In the genomic region with DNA sequence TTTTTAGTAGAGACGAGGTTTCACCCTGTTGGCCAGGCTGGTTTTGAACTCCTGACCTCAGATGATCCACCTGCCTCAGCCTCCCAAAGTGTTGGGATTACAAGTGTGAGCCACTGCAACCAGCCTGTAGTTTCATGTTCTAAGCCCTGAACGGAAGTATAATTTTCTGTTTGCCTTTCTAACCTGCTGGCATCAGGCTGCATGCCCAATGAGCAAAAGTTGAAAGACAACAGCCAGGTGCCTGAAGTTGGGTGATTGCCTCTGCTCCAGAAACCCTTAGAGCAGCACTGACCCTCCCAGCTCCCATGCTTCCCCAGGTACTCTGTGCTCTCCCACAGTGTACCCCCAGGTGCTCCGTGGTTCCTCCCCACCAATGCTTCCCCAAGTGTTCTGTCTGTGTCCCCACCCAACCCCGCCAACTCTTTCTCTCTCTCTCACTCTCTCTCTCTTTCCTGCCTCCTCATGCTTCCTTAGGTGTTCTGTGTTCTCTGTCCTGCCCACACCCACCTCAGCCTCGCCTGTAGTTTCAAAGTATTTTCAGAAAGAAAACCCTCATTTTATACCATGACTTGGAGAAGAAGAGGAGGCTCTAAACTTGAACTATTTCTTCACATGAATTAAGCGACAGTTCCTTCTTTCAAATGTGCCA, we compare ENCODE assay signal across 31 cellular contexts.
"Had no signal": no experiment of that assay in that cellular context is flagged by ENCODE, and none has a peak within 500 bp of the region (broad histone marks: within the 10 kb centered on the region; RNA-seq: fewer than 3 reads in every experiment).

No MANE protein-coding gene starts in this region.

- H3K4me1 ChIP-seq: Peyer's patch had no signal

- H3K4me2 ChIP-seq: KMS-11 had no signal

- H3K9ac ChIP-seq: KMS-11 had no signal

- H3K36me3 ChIP-seq: Peyer's patch, WERI-Rb-1 had no signal

- H3K27ac ChIP-seq: KMS-11, Peyer's patch, WERI-Rb-1 had no signal

- ATAC-seq: activated CD8-positive, alpha-beta memory T cell treated with anti-CD3 and anti-CD28 coated beads, Interleukin-2, amount 10 ng/mL, durations not matched to agents 7 days and 5 days; activated naive CD8-positive, alpha-beta T cell treated with anti-CD3 and anti-CD28 coated beads, Interleukin-2, amount 50 U/mL, for 24 hours; PC-3; SK-N-SH treated with all-trans-retinoic acid at 6 μM for 48 hours had no signal

- H3K9me3 ChIP-seq: Peyer's patch had no signal

- H3K4me3 ChIP-seq: Peyer's patch had no signal

- DNase-seq: activated CD4-positive, alpha-beta memory T cell treated with anti-CD3 and anti-CD28 coated beads, Interleukin-2, amount 10 ng/mL, durations not matched to agents 7 days and 5 days; activated CD4-positive, alpha-beta T cell treated with anti-CD3 and anti-CD28 coated beads for 1 hour; activated CD4-positive, alpha-beta T cell treated with anti-CD3 and anti-CD28 coated beads for 48 hours; activated CD4-positive, CD25-positive, alpha-beta regulatory T cell; activated CD8-positive, alpha-beta memory T cell treated with anti-CD3 and anti-CD28 coated beads for 24 hours; activated CD8-positive, alpha-beta memory T cell treated with anti-CD3 and anti-CD28 coated beads, Interleukin-2, amount 10 ng/mL, durations not matched to agents 7 days and 5 days; activated CD8-positive, alpha-beta memory T cell treated with anti-CD3 and anti-CD28 coated beads, Interleukin-2, amount 50 U/mL, for 48 hours; activated effector memory CD4-positive, alpha-beta T cell treated with Interleukin-2 at 50 U/mL for 16 hours; activated naive CD4-positive, alpha-beta T cell treated with anti-CD3 and anti-CD28 coated beads, Interleukin-2, amount 10 ng/mL, durations not matched to agents 7 days and 5 days; activated naive CD8-positive, alpha-beta T cell treated with anti-CD3 and anti-CD28 coated beads, Interleukin-2, amount 50 U/mL, for 24 hours; activated T-cell treated with anti-CD3 and anti-CD28 coated beads, Interleukin-2, amount 50 U/mL, for 48 hours; anterior cingulate cortex; cerebellar nuclear complex; NCI-H1105; NCI-H1417 treated with DMSO at 0.1 percent for 48 hours; NCI-H187 treated with DMSO at 0.1 percent for 48 hours; NCI-H2081; NCI-H226; NCI-H446 treated with DMSO at 0.1 percent for 48 hours; NCI-H524; NCI-H69; NCI-H82; PC-3; Peyer's patch; RPMI8226; SIG-M5; T-helper 1 cell; T1000; WERI-Rb-1 had no signal

- H3K27me3 ChIP-seq: Peyer's patch had no signal
